In genomic region chr10:23994459-23995046, GRCh38 we compare ENCODE assay signal across 9 cellular contexts.
A peak's percentile ranks its signal among the peaks of the same experiment; 100 is the strongest.
DNase-seq lines count a peak whose midpoint lies in the region; ATAC-seq, FAIRE-seq and TF ChIP-seq lines count a peak whose summit lies in the region.
"Had no signal": no experiment of that assay in that cellular context is flagged by ENCODE, and none has a peak within 500 bp of the region (broad histone marks: within the 10 kb centered on the region; RNA-seq: fewer than 3 reads in every experiment).

No MANE protein-coding gene starts in this region.

- H3K4me2 ChIP-seq in SK-N-SH: no peak overlapping the region

- peaks cover 4% of the 10 kb centered on the region for H3K4me1 Mint-ChIP-seq in neural crest cell
- H3K4me1 Mint-ChIP-seq in immature natural killer cell: no peaks in the 10 kb centered on the region

- H3K9me2 ChIP-seq in SK-N-SH: no peaks in the 10 kb centered on the region

- TF ChIP-seq RAD21 in SK-N-SH (IDR thresholded peaks at IDR 0.05; ENCODE audit: low read length): peak; percentile 92

- H3K4me3 Mint-ChIP-seq in neural crest cell (no peak overlapping the region), immature natural killer cell (no peak overlapping the region)
- H3K4me3 Mint-ChIP-seq: T-helper 1 cell treated with Interleukin-12 subunit alpha and Interleukin-12 subunit beta and Interleukin-4 antibody, amounts not matched to agents 30 μg/mL and 1 μg/mL, for 36 hours had no signal

- no peak overlapping the region for H3K9ac ChIP-seq in SK-N-SH

- H3K27ac Mint-ChIP-seq in neural crest cell (ENCODE audit: unreplicated experiment): no peak overlapping the region
- H3K27ac Mint-ChIP-seq in immature natural killer cell: no peak overlapping the region
- H3K27ac Mint-ChIP-seq: T-helper 1 cell treated with Interleukin-12 subunit alpha and Interleukin-12 subunit beta and Interleukin-4 antibody, amounts not matched to agents 30 μg/mL and 1 μg/mL, for 36 hours had no signal

- no peak overlapping the region for H2AFZ ChIP-seq in SK-N-SH (ENCODE audit: low read depth)

- no peak for ATAC-seq in GM21576 (IDR thresholded peaks at IDR 0.05; ENCODE audit: unreplicated experiment)

- POLR2A ChIA-PET in BJ (lab: Charles Lee): no interaction called here
- POLR2A ChIA-PET in SK-N-SH (lab: Yijun Ruan, JAX): no interaction called here

- H3K4me1 ChIP-seq in SK-N-SH (ENCODE audit: control insufficient read depth in 1 of 2, insufficient read depth in 2 of 2, low read depth in 1 of 2, low read length in 1 of 2): peaks cover 0 to 3% of the 10 kb centered on the region in 2 experiments; a peak in 2 of 4 replicates

- H3K27me3 Mint-ChIP-seq in neural crest cell (ENCODE audit: low read depth) (no peaks in the 10 kb centered on the region), immature natural killer cell (ENCODE audit: low read depth in 3 of 3) (peaks cover 0 to 2% (median 0%) of the 10 kb centered on the region in 3 donors)

- no peaks in the 10 kb centered on the region for H3K36me3 ChIP-seq in BJ (ENCODE audit: control insufficient read depth, insufficient read depth, low read length)
- no peaks in the 10 kb centered on the region for H3K36me3 ChIP-seq in SK-N-SH (replicated peaks in 1 of 2; ENCODE audit: control insufficient read depth in 1 of 2, insufficient read depth in 2 of 2, low read length in 1 of 2)

- H3K4me3 ChIP-seq in BJ (ENCODE audit: low read depth, low read length): no peak overlapping the region
- no peak overlapping the region; a peak in 1 of 4 replicates for H3K4me3 ChIP-seq in SK-N-SH (ENCODE audit: low read depth in 2 of 2, low read length in 1 of 2)

- H3F3A ChIP-seq in SK-N-SH (replicated peaks; ENCODE audit: insufficient read depth): no peaks in the 10 kb centered on the region

- FAIRE-seq in GM18507 (lab: Jason Lieb, UNC): peak; percentile 88

- H3K27me3 ChIP-seq in BJ (ENCODE audit: control insufficient read depth, insufficient read depth, low read length): no peaks in the 10 kb centered on the region; the same call in 1 of the 2 replicates
- no peaks in the 10 kb centered on the region for H3K27me3 ChIP-seq in SK-N-SH (ENCODE audit: insufficient read depth)

- H3K79me2 ChIP-seq in SK-N-SH (ENCODE audit: insufficient read depth): no peaks in the 10 kb centered on the region

- H3K9me3 ChIP-seq in SK-N-SH: no peaks in the 10 kb centered on the region

- H3K36me3 Mint-ChIP-seq in neural crest cell (ENCODE audit: low read depth) (no peaks in the 10 kb centered on the region), immature natural killer cell (no peaks in the 10 kb centered on the region)

- WGBS in SK-N-SH (ENCODE audit: low lambda C conversion rate): 44% methylated on average over 6 of the region's 6 CpGs

- CTCF ChIA-PET in BJ (lab: Yijun Ruan, JAX) (interaction anchor here (0.6 to 5.1 kb wide), 43 partner anchors 10 to 565 kb away, joined by 3 to 82 read pairs (median 5); no protein-coding TSS in a partner anchor), SK-N-SH (lab: Yijun Ruan, JAX) (interaction anchor here (0.6 to 6.2 kb wide), 71 partner anchors 8 to 678 kb away, joined by 3 to 69 read pairs (median 4); partner anchors contain the start of gene KIAA1217)

- H3K9me3 Mint-ChIP-seq in neural crest cell: no peaks in the 10 kb centered on the region
- peaks cover 0 to 5% (median 0%) of the 10 kb centered on the region in 6 donors for H3K9me3 Mint-ChIP-seq in immature natural killer cell
- H3K9me3 Mint-ChIP-seq: T-helper 1 cell treated with Interleukin-12 subunit alpha and Interleukin-12 subunit beta and Interleukin-4 antibody, amounts not matched to agents 30 μg/mL and 1 μg/mL, for 36 hours had no signal

- TF ChIP-seq CTCF in BJ (IDR thresholded peaks at IDR 0.05; ENCODE audit: insufficient read depth, low read depth, low read length): peak; percentile 85
- TF ChIP-seq CTCF in SK-N-SH (IDR thresholded peaks at IDR 0.05): peak; percentile 90
- TF ChIP-seq CTCF in neural crest cell (conservative IDR thresholded peaks at IDR 0.05): peak; percentile 96

- TF ChIP-seq EP300 in SK-N-SH (IDR thresholded peaks at IDR 0.05; ENCODE audit: borderline replicate concordance in 1 of 2, low read depth in 1 of 2, low read length in 1 of 2): no peak

- H3K27ac ChIP-seq in SK-N-SH (ENCODE audit: low read depth in 2 of 2, low read length in 1 of 2): peak overlapping the region in 1 of 2 experiments; percentile 62; a peak in 1 of 4 replicates

- DNase-seq in BJ (ENCODE audit: low read depth): no peak
- peak; percentile 4 for DNase-seq in GM18507 (ENCODE audit: extremely low spot score, insufficient read length, low read depth)
- peak; percentile 10 for DNase-seq in HK-2 (ENCODE audit: unreplicated experiment)
- DNase-seq in SK-N-SH: peak; percentile 52
- DNase-seq in fibroblast of gingiva (ENCODE audit: low read depth): peak; percentile 9
- DNase-seq in neural crest cell (ENCODE audit: low read depth, low spot score): peak; percentile 73
- DNase-seq in immature natural killer cell: no peak

- H4K20me1 ChIP-seq in SK-N-SH (ENCODE audit: insufficient read depth): no peaks in the 10 kb centered on the region

TF ChIP-seq in SK-N-SH, 30 proteins besides CTCF, POLR2A, EP300 and RAD21:
- peak; percentile 90 for TF ChIP-seq SMC3 (IDR thresholded peaks at IDR 0.05; ENCODE audit: low read depth, low read length)
- TF ChIP-seq CHD2 (IDR thresholded peaks at IDR 0.05; ENCODE audit: low read length, partially characterized antibody): peak; percentile 18
- TF ChIP-seq TEAD4 (IDR thresholded peaks at IDR 0.05; ENCODE audit: borderline replicate concordance, insufficient read depth): no peak
- no peak for TF ChIP-seq POLR2AphosphoS5 (IDR thresholded peaks at IDR 0.05; ENCODE audit: low read depth, low read length)
- 0 out of 2 replicates have a peak, but pooled peaks have one; percentile 10 for TF ChIP-seq RCOR1 (IDR thresholded peaks at IDR 0.05; ENCODE audit: low read length)
- no peak for TF ChIP-seq MAX (IDR thresholded peaks at IDR 0.05; ENCODE audit: low read depth)
- no peak for TF ChIP-seq RXRA (IDR thresholded peaks at IDR 0.05; ENCODE audit: borderline replicate concordance, low read depth)
- TF ChIP-seq USF1 (IDR thresholded peaks at IDR 0.05; ENCODE audit: borderline replicate concordance, low read depth): no peak

Comparison
In these comparisons a context has a peak if more than half of its experiments do, and no peak if none do; other contexts are left out.
1. DNase-seq: peak in GM18507 (single experiment), HK-2 (single experiment), SK-N-SH (single experiment), fibroblast of gingiva (single experiment) and neural crest cell (single experiment); none in BJ (single experiment) and immature natural killer cell (0 of 3).
2. Peak in every context shown above with its lines, with median percentiles within 50 percentile points of each other: CTCF ChIP-seq.